In the genomic region with DNA sequence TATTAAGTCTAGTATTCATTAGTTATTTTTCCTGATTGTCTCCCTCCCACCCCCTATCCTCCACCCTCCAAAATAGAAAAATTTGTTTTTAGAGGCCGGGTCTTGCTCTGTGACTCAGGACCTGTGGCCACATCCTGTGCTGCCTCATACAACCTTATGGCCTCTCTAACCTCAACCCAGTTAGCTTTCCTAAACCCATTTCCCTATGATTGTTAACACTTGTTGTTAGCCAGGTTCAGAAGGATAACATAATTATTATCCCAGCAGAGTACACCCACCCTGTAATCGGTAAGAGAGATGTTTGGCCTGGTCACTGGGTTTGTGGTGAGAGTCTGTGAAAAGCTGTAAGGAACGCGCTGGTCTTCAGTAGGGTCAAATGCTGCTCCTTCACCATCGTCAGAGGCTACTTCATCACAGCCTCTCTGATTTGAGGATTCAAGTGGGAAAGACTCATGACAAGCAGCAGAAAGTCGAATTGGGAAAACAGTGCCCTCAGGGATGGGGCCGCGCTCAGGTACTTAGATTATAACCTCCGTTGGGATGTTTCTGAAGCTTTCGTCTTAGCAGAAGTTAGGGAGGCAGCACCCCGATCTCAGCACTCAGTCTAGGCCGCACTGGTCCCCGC, we compare ENCODE assay signal across 1 cellular context.
TF ChIP-seq lines count a peak whose summit lies in the region.

No MANE protein-coding gene starts in this region.

TF ChIP-seq in A549, 52 proteins besides CTCF, POLR2A, EP300 and RAD21:
- TF ChIP-seq MAZ (IDR thresholded peaks at IDR 0.05; ENCODE audit: borderline replicate concordance, low read depth, low read length) = no peak
- no peak for TF ChIP-seq KDM5A (IDR thresholded peaks at IDR 0.05)
- TF ChIP-seq NR3C1 (IDR thresholded peaks at IDR 0.05) = no peak
- TF ChIP-seq HEYL (CRISPR knock-in tag; IDR thresholded peaks at IDR 0.05) = no peak
- no peak for TF ChIP-seq FOXS1 (CRISPR knock-in tag; IDR thresholded peaks at IDR 0.05)
- TF ChIP-seq RARB (CRISPR knock-in tag; IDR thresholded peaks at IDR 0.05) = no peak
- TF ChIP-seq CBX2 (IDR thresholded peaks at IDR 0.05; ENCODE audit: borderline replicate concordance, low read depth) = no peak
- TF ChIP-seq ZC3H11A (IDR thresholded peaks at IDR 0.05) = no peak
- TF ChIP-seq PHF8 (IDR thresholded peaks at IDR 0.05; ENCODE audit: borderline replicate concordance, low read depth) = no peak
